15 cellular contexts compared by ENCODE assay signal in genomic region chr6:2909718-2910117, GRCh38. TPM values are rescaled to one million over a fixed set of nuclear protein-coding genes. Genes with fewer than 3 reads are reported as not detected.
DNase-seq lines count a peak whose midpoint lies in the region; ATAC-seq and TF ChIP-seq lines count a peak whose summit lies in the region.
"Had no signal": no experiment of that assay in that cellular context is flagged by ENCODE, and none has a peak within 500 bp of the region (broad histone marks: within the 10 kb centered on the region; RNA-seq: fewer than 3 reads in every experiment).

No MANE protein-coding gene starts in this region.

- no peaks in the 10 kb centered on the region for H3K9me3 ChIP-seq in iPS-18a (ENCODE audit: control insufficient read depth, low read depth, low read length)
- H3K9me3 ChIP-seq: ovary had no signal

- H3K4me3 ChIP-seq in iPS-18a (ENCODE audit: low read length), result no peak overlapping the region
- H3K4me3 ChIP-seq: hepatocyte, ovary had no signal

- TF ChIP-seq CTCF in activated CD8-positive, alpha-beta T cell treated with anti-CD3 and anti-CD28 coated beads for 36 hours (IDR thresholded peaks at IDR 0.05), result no peak

- H3K27ac Mint-ChIP-seq in activated naive CD4-positive, alpha-beta T cell treated with anti-CD3 and anti-CD28 coated beads, Interleukin-2, amount 50 U/mL, for 24 hours, result peak overlapping the region; percentile 47
- H3K27ac Mint-ChIP-seq in activated naive CD4-positive, alpha-beta T cell treated with anti-CD3 and anti-CD28 coated beads, Interleukin-2, amount 10 ng/mL, durations not matched to agents 7 days and 5 days, result no peak overlapping the region
- peak overlapping the region; percentile 44 for H3K27ac Mint-ChIP-seq in activated CD8-positive, alpha-beta T cell treated with anti-CD3 and anti-CD28 coated beads for 36 hours
- peak overlapping the region; percentile 78 for H3K27ac Mint-ChIP-seq in stimulated activated naive CD8-positive, alpha-beta T cell treated with anti-CD3 and anti-CD28 coated beads, Interleukin-15, Interleukin-2, amounts not matched to agents 100 ng/mL and 50 ng/mL, for 24 hours

- no peaks in the 10 kb centered on the region for H3K36me3 Mint-ChIP-seq in activated naive CD4-positive, alpha-beta T cell treated with anti-CD3 and anti-CD28 coated beads, Interleukin-2, amount 50 U/mL, for 24 hours
- peaks cover 2% of the 10 kb centered on the region for H3K36me3 Mint-ChIP-seq in activated naive CD4-positive, alpha-beta T cell treated with anti-CD3 and anti-CD28 coated beads, Interleukin-2, amount 10 ng/mL, durations not matched to agents 7 days and 5 days
- H3K36me3 Mint-ChIP-seq in activated CD8-positive, alpha-beta T cell treated with anti-CD3 and anti-CD28 coated beads for 36 hours (ENCODE audit: low read depth), result no peaks in the 10 kb centered on the region
- H3K36me3 Mint-ChIP-seq in stimulated activated naive CD8-positive, alpha-beta T cell treated with anti-CD3 and anti-CD28 coated beads, Interleukin-15, Interleukin-2, amounts not matched to agents 100 ng/mL and 50 ng/mL, for 24 hours (ENCODE audit: low read depth), result no peaks in the 10 kb centered on the region

- H3K4me3 Mint-ChIP-seq in activated naive CD4-positive, alpha-beta T cell treated with anti-CD3 and anti-CD28 coated beads, Interleukin-2, amount 50 U/mL, for 24 hours, result no peak overlapping the region
- H3K4me3 Mint-ChIP-seq in activated naive CD4-positive, alpha-beta T cell treated with anti-CD3 and anti-CD28 coated beads, Interleukin-2, amount 10 ng/mL, durations not matched to agents 7 days and 5 days, result no peak overlapping the region
- H3K4me3 Mint-ChIP-seq in activated CD8-positive, alpha-beta T cell treated with anti-CD3 and anti-CD28 coated beads for 36 hours, result no peak overlapping the region
- no peak overlapping the region for H3K4me3 Mint-ChIP-seq in stimulated activated naive CD8-positive, alpha-beta T cell treated with anti-CD3 and anti-CD28 coated beads, Interleukin-15, Interleukin-2, amounts not matched to agents 100 ng/mL and 50 ng/mL, for 24 hours

- CTCF ChIA-PET in activated naive CD4-positive, alpha-beta T cell treated with anti-CD3 and anti-CD28 coated beads, Interleukin-2, amount 10 ng/mL, durations not matched to agents 7 days and 5 days (lab: Charles Lee), result interaction anchor here (3.6 kb wide), 1 partner anchor 63 kb away, joined by 77 read pairs; no protein-coding TSS in a partner anchor
- CTCF ChIA-PET in activated CD8-positive, alpha-beta T cell treated with anti-CD3 and anti-CD28 coated beads for 36 hours (lab: Charles Lee), result interaction anchor here (1.0 to 1.1 kb wide), 3 partner anchors 13 to 63 kb away, joined by 3 to 5 read pairs (median 5); no protein-coding TSS in a partner anchor

- no peak for DNase-seq in activated naive CD4-positive, alpha-beta T cell treated with anti-CD3 and anti-CD28 coated beads, Interleukin-2, amount 10 ng/mL, durations not matched to agents 7 days and 5 days
- peak; percentile 74 for DNase-seq in activated CD8-positive, alpha-beta T cell treated with anti-CD3 and anti-CD28 coated beads for 36 hours
- DNase-seq in RPMI8226 (no peak), DMS79 treated with DMSO at 0.1 percent for 48 hours (lab: John Stamatoyannopoulos, UW) (no peak), sciatic nerve (ENCODE audit: low spot score) (no peak)
- DNase-seq: caudate nucleus; DMS79; NCI-H1436 treated with DMSO at 0.1 percent for 48 hours; NCI-H748 treated with DMSO at 0.1 percent for 48 hours; ovary; stimulated activated naive CD4-positive, alpha-beta T cell had no signal

- H3K9ac ChIP-seq in iPS-18a (ENCODE audit: low read length), result peak overlapping the region; percentile 21

- no peaks in the 10 kb centered on the region for H3K27me3 Mint-ChIP-seq in activated naive CD4-positive, alpha-beta T cell treated with anti-CD3 and anti-CD28 coated beads, Interleukin-2, amount 50 U/mL, for 24 hours
- H3K27me3 Mint-ChIP-seq in activated naive CD4-positive, alpha-beta T cell treated with anti-CD3 and anti-CD28 coated beads, Interleukin-2, amount 10 ng/mL, durations not matched to agents 7 days and 5 days, result peaks cover 7% of the 10 kb centered on the region
- no peaks in the 10 kb centered on the region for H3K27me3 Mint-ChIP-seq in activated CD8-positive, alpha-beta T cell treated with anti-CD3 and anti-CD28 coated beads for 36 hours
- H3K27me3 Mint-ChIP-seq in stimulated activated naive CD8-positive, alpha-beta T cell treated with anti-CD3 and anti-CD28 coated beads, Interleukin-15, Interleukin-2, amounts not matched to agents 100 ng/mL and 50 ng/mL, for 24 hours, result no peaks in the 10 kb centered on the region

- no peaks in the 10 kb centered on the region for H3K27me3 ChIP-seq in iPS-18a (ENCODE audit: control insufficient read depth, insufficient read depth, low read length)
- H3K27me3 ChIP-seq: hepatocyte, ovary had no signal

- intact Hi-C loops in activated CD8-positive, alpha-beta T cell treated with anti-CD3 and anti-CD28 coated beads for 36 hours (cut with micrococcal nuclease), result loop anchor here (2.0 to 5.0 kb wide), 2 partner anchors 63 to 117 kb away; no protein-coding TSS in a partner anchor
- intact Hi-C loops in sciatic nerve (cut with DNase I), result no loop called here

- peak; percentile 91 for ATAC-seq in activated CD8-positive, alpha-beta T cell treated with anti-CD3 and anti-CD28 coated beads for 36 hours
- no peak for ATAC-seq in sciatic nerve

- H3K4me1 ChIP-seq in iPS-18a (ENCODE audit: control insufficient read depth, low read depth, low read length), result peaks cover 18% of the 10 kb centered on the region

- H3K9me3 Mint-ChIP-seq in activated naive CD4-positive, alpha-beta T cell treated with anti-CD3 and anti-CD28 coated beads, Interleukin-2, amount 50 U/mL, for 24 hours, result no peaks in the 10 kb centered on the region
- H3K9me3 Mint-ChIP-seq in activated naive CD4-positive, alpha-beta T cell treated with anti-CD3 and anti-CD28 coated beads, Interleukin-2, amount 10 ng/mL, durations not matched to agents 7 days and 5 days, result peaks cover 5% of the 10 kb centered on the region
- no peaks in the 10 kb centered on the region for H3K9me3 Mint-ChIP-seq in activated CD8-positive, alpha-beta T cell treated with anti-CD3 and anti-CD28 coated beads for 36 hours
- peaks cover 7% of the 10 kb centered on the region for H3K9me3 Mint-ChIP-seq in stimulated activated naive CD8-positive, alpha-beta T cell treated with anti-CD3 and anti-CD28 coated beads, Interleukin-15, Interleukin-2, amounts not matched to agents 100 ng/mL and 50 ng/mL, for 24 hours

- H3K4me1 Mint-ChIP-seq in activated naive CD4-positive, alpha-beta T cell treated with anti-CD3 and anti-CD28 coated beads, Interleukin-2, amount 50 U/mL, for 24 hours, result peaks cover 49% of the 10 kb centered on the region
- peaks cover 34% of the 10 kb centered on the region for H3K4me1 Mint-ChIP-seq in activated naive CD4-positive, alpha-beta T cell treated with anti-CD3 and anti-CD28 coated beads, Interleukin-2, amount 10 ng/mL, durations not matched to agents 7 days and 5 days
- H3K4me1 Mint-ChIP-seq in activated CD8-positive, alpha-beta T cell treated with anti-CD3 and anti-CD28 coated beads for 36 hours (ENCODE audit: low read depth), result peaks cover 51% of the 10 kb centered on the region
- H3K4me1 Mint-ChIP-seq in stimulated activated naive CD8-positive, alpha-beta T cell treated with anti-CD3 and anti-CD28 coated beads, Interleukin-15, Interleukin-2, amounts not matched to agents 100 ng/mL and 50 ng/mL, for 24 hours (ENCODE audit: low read depth), result peaks cover 56% of the 10 kb centered on the region

- POLR2A ChIA-PET in activated CD8-positive, alpha-beta T cell treated with anti-CD3 and anti-CD28 coated beads for 36 hours (lab: Charles Lee), result interaction anchor here (0.8 to 1.6 kb wide), 2 partner anchors 10 to 68 kb away, joined by 3 to 5 read pairs; partner anchors contain the start of gene SERPINB1

- no peak overlapping the region for H3K27ac ChIP-seq in iPS-18a (ENCODE audit: low read length)
- H3K27ac ChIP-seq: hepatocyte, ovary had no signal

- no peaks in the 10 kb centered on the region for H3K36me3 ChIP-seq in iPS-18a (ENCODE audit: control insufficient read depth, low read depth, low read length)
- H3K36me3 ChIP-seq: ovary had no signal

RNA-seq across cellular contexts. Expression of gene SERPINB9, which starts 6.6 kb away (rescaled TPM):
- 10 to 100 TPM; 65.7 to 70.3 TPM for total RNA-seq in activated CD8-positive, alpha-beta T cell treated with anti-CD3 and anti-CD28 coated beads for 36 hours
- 34.1 TPM for total RNA-seq in sciatic nerve
